Comparison of ENCODE assay signal across 20 cellular contexts in genomic region chr9:123604861-123605260, GRCh38.
A peak's percentile ranks its signal among the peaks of the same experiment; 100 is the strongest.
DNase-seq lines count a peak whose midpoint lies in the region; ATAC-seq and TF ChIP-seq lines count a peak whose summit lies in the region.
"Had no signal": no experiment of that assay in that cellular context is flagged by ENCODE, and none has a peak within 500 bp of the region (broad histone marks: within the 10 kb centered on the region; RNA-seq: fewer than 3 reads in every experiment).

No MANE protein-coding gene starts in this region.

- no peaks in the 10 kb centered on the region for H3K27me3 ChIP-seq in OCI-LY1 (ENCODE audit: insufficient read depth, low read length)
- H3K27me3 ChIP-seq: BLaER1 treated with 17β-estradiol and CSF1 and Interleukin-3, amounts not matched to agents 10 nM and 100 nM had no signal

- H3K27ac ChIP-seq in OCI-LY1 (ENCODE audit: low read depth, low read length, poor library complexity, severe bottlenecking) (peak overlapping the region; percentile 37), OCI-LY7 (ENCODE audit: low read depth, low read length, poor library complexity, severe bottlenecking) (no peak overlapping the region)
- H3K27ac ChIP-seq: BLaER1 treated with 17β-estradiol and CSF1 and Interleukin-3, amounts not matched to agents 10 nM and 100 nM; C4-2B had no signal

- H3K9me3 ChIP-seq in OCI-LY1 (ENCODE audit: low read length) (no peaks in the 10 kb centered on the region), OCI-LY7 (ENCODE audit: low read length) (no peaks in the 10 kb centered on the region), mucosa of descending colon (no peaks in the 10 kb centered on the region)
- H3K9me3 ChIP-seq: BLaER1 treated with 17β-estradiol and CSF1 and Interleukin-3, amounts not matched to agents 10 nM and 100 nM; Caco-2 had no signal

- H3K9ac ChIP-seq in OCI-LY1 (ENCODE audit: low read length): no peak overlapping the region
- H3K9ac ChIP-seq: BLaER1 treated with 17β-estradiol and CSF1 and Interleukin-3, amounts not matched to agents 10 nM and 100 nM had no signal

- H3K9me2 ChIP-seq in OCI-LY1 (ENCODE audit: low read depth, low read length) (no peaks in the 10 kb centered on the region), OCI-LY7 (ENCODE audit: insufficient read depth, low read length) (no peaks in the 10 kb centered on the region)

- intact Hi-C loops in OCI-LY7 (cut with micrococcal nuclease; ENCODE audit: unreplicated experiment) (no loop called here), mucosa of descending colon (cut with DNase I, micrococcal nuclease) (no loop called here)

- ATAC-seq in mucosa of descending colon: peak; percentile 60
- ATAC-seq: CD8-positive, alpha-beta T cell; GM12878 had no signal

- peak; percentile 18 for DNase-seq in OCI-LY7 (ENCODE audit: low spot score)
- DNase-seq in left kidney (ENCODE audit: low read depth, low spot score): peak; percentile 19
- no peak for DNase-seq in mucosa of descending colon
- DNase-seq in EL: no peak
- DNase-seq in GM19238 (ENCODE audit: insufficient read length, low spot score): no peak
- no peak for DNase-seq in HEK293T (ENCODE audit: extremely low spot score)
- no peak for DNase-seq in AG08396 (ENCODE audit: low spot score)
- DNase-seq: 8988T; ACHN; AML-193; Caco-2; Calu3; CD4-positive, alpha-beta T cell; CD8-positive, alpha-beta T cell; DMS79 treated with DMSO at 0.1 percent for 48 hours; GDM1 had no signal

- H3K4me3 ChIP-seq in OCI-LY1 (ENCODE audit: low read depth, low read length, poor library complexity, severe bottlenecking) (no peak overlapping the region), OCI-LY7 (ENCODE audit: low read depth, low read length, poor library complexity, severe bottlenecking) (no peak overlapping the region), mucosa of descending colon (no peak overlapping the region)
- H3K4me3 ChIP-seq: BLaER1 treated with 17β-estradiol and CSF1 and Interleukin-3, amounts not matched to agents 10 nM and 100 nM; GM12878 had no signal

- no peak overlapping the region for H2AFZ ChIP-seq in OCI-LY1 (ENCODE audit: low read length)
- H2AFZ ChIP-seq in OCI-LY7 (ENCODE audit: low read length): no peak overlapping the region

- H3K79me2 ChIP-seq in OCI-LY1 (ENCODE audit: insufficient read depth, low read length) (no peaks in the 10 kb centered on the region), OCI-LY7 (ENCODE audit: insufficient read depth, low read depth, low read length) (no peaks in the 10 kb centered on the region)

- CTCF ChIA-PET in OCI-LY7 (lab: Charles Lee; ENCODE audit: unreplicated experiment): no interaction called here
- CTCF ChIA-PET in HEK293T (lab: Yijun Ruan, JAX): no interaction called here

- H3K4me2 ChIP-seq in OCI-LY1 (ENCODE audit: low read length) (no peak overlapping the region), OCI-LY7 (ENCODE audit: low read length) (no peak overlapping the region)
- H3K4me2 ChIP-seq: BLaER1 treated with 17β-estradiol and CSF1 and Interleukin-3, amounts not matched to agents 10 nM and 100 nM had no signal

- H3K4me1 ChIP-seq in OCI-LY1 (ENCODE audit: insufficient read depth, low read length, severe bottlenecking) (peaks cover 30% of the 10 kb centered on the region), OCI-LY7 (ENCODE audit: insufficient read depth, low read length, poor library complexity, severe bottlenecking) (peaks cover 44% of the 10 kb centered on the region), mucosa of descending colon (ENCODE audit: low read depth) (no peaks in the 10 kb centered on the region)
- H3K4me1 ChIP-seq: BLaER1 treated with 17β-estradiol and CSF1 and Interleukin-3, amounts not matched to agents 10 nM and 100 nM; Caco-2 had no signal

- BruUV-seq in OCI-LY7 (replicated peaks; lab: Mats Ljungman, UMichigan): no TSS peak

- no peaks in the 10 kb centered on the region for H4K20me1 ChIP-seq in OCI-LY1 (ENCODE audit: insufficient read depth, low read length)
- no peaks in the 10 kb centered on the region for H4K20me1 ChIP-seq in OCI-LY7 (ENCODE audit: insufficient read depth, low read length)

- H3K36me3 ChIP-seq in OCI-LY1 (ENCODE audit: insufficient read depth, low read length) (no peaks in the 10 kb centered on the region), OCI-LY7 (ENCODE audit: insufficient read depth, low read length) (no peaks in the 10 kb centered on the region), mucosa of descending colon (ENCODE audit: low read depth) (no peaks in the 10 kb centered on the region)

- H3F3A ChIP-seq in OCI-LY1 (ENCODE audit: insufficient read depth, low read length): no peaks in the 10 kb centered on the region

- POLR2A ChIA-PET in OCI-LY7 (lab: Charles Lee): interaction anchor here (1.5 kb wide), 1 partner anchor 33 kb away, joined by 3 read pairs; no protein-coding TSS in a partner anchor
- POLR2A ChIA-PET in HEK293T (lab: Yijun Ruan, JAX): no interaction called here

- no peak for TF ChIP-seq CTCF in OCI-LY1 (IDR thresholded peaks at IDR 0.05; ENCODE audit: low read length)
- TF ChIP-seq CTCF in OCI-LY7 (conservative IDR thresholded peaks at IDR 0.05; ENCODE audit: low read length): no peak
- no peak for TF ChIP-seq CTCF in mucosa of descending colon (IDR thresholded peaks at IDR 0.05)

TF ChIP-seq in HEK293T, 16 proteins besides CTCF, POLR2A, EP300 and RAD21:
- TF ChIP-seq CTBP1 (IDR thresholded peaks at IDR 0.05; ENCODE audit: borderline replicate concordance) (no peak), SUZ12 (IDR thresholded peaks at IDR 0.05) (no peak), HDGF (IDR thresholded peaks at IDR 0.05; ENCODE audit: borderline replicate concordance) (no peak), NFRKB (IDR thresholded peaks at IDR 0.05) (no peak), FOXA1 (IDR thresholded peaks at IDR 0.05) (no peak), ARNT (IDR thresholded peaks at IDR 0.05) (no peak)

Comparison
In these comparisons a context has a peak if more than half of its experiments do, and no peak if none do; other contexts are left out.
1. DNase-seq: peak in OCI-LY7 (single experiment) and left kidney (single experiment); none in mucosa of descending colon (0 of 3), EL (single experiment), GM19238 (single experiment), HEK293T (single experiment) and AG08396 (single experiment).